10 cellular contexts compared by ENCODE assay signal in genomic region chr9:130361873-130362362, GRCh38.
"Had no signal": no experiment of that assay in that cellular context is flagged by ENCODE, and none has a peak within 500 bp of the region (broad histone marks: within the 10 kb centered on the region; RNA-seq: fewer than 3 reads in every experiment).

No MANE protein-coding gene starts in this region.

- H3K9me3 Mint-ChIP-seq: GM23338, H9, HFFc6 had no signal

- ATAC-seq: GM23338, HepG2 had no signal

- DNase-seq: H9, HCEC 1CT, HFFc6, KBM-7 had no signal

- H3K27ac Mint-ChIP-seq: GM23338, H9, HFFc6, IgD-negative memory B cell had no signal

- H3K27ac ChIP-seq: HL-60 had no signal

- H3K36me3 Mint-ChIP-seq: IgD-negative memory B cell had no signal

- H3K4me1 Mint-ChIP-seq: GM23338 had no signal

- H3K4me3 ChIP-seq: GM23338 had no signal

- FAIRE-seq: H1, H54, HepG2 had no signal

- H3K27me3 Mint-ChIP-seq: IgD-negative memory B cell had no signal

- H3K4me3 Mint-ChIP-seq: GM23338, H9, HFFc6, IgD-negative memory B cell had no signal
